ENCODE assay signal across 8 cellular contexts in genomic region chr1:147670319-147671003, GRCh38. TPM values are rescaled to one million over a fixed set of nuclear protein-coding genes. Genes with fewer than 3 reads are reported as not detected.
A peak's percentile ranks its signal among the peaks of the same experiment; 100 is the strongest.
DNase-seq lines count a peak whose midpoint lies in the region; ATAC-seq, FAIRE-seq and TF ChIP-seq lines count a peak whose summit lies in the region.

ACP6 (minus strand) TSS chr1:147670524; CDS start chr1:147670048, 476 bp downstream.

- ATAC-seq in GM21526 (IDR thresholded peaks at IDR 0.05; ENCODE audit: low FRiP score, unreplicated experiment) (peak; percentile 93), mucosa of descending colon (peak; percentile 98)

- H3K9me3 ChIP-seq in mucosa of descending colon = no peaks in the 10 kb centered on the region

- TF ChIP-seq CTCF in D721Med (IDR thresholded peaks at IDR 0.05; ENCODE audit: insufficient read depth, missing control alignments) = no peak
- no peak for TF ChIP-seq CTCF in epithelial cell of proximal tubule (conservative IDR thresholded peaks at IDR 0.05; ENCODE audit: low read depth, low read length)
- no peak for TF ChIP-seq CTCF in mucosa of descending colon (IDR thresholded peaks at IDR 0.05)

- DNase-seq in D721Med (ENCODE audit: insufficient read length, low spot score) = peak; percentile 96
- peak; percentile 91 for DNase-seq in HuH-7 (ENCODE audit: low spot score)
- DNase-seq in OCI-M2 (lab: John Stamatoyannopoulos, UW; ENCODE audit: unreplicated experiment) = peak; percentile 73
- DNase-seq in activated T-cell treated with anti-CD3 and anti-CD28 coated beads for 48 hours (ENCODE audit: low read depth) = peak; percentile 84
- DNase-seq in epithelial cell of proximal tubule (ENCODE audit: low read depth) = peak; percentile 66
- peak; percentile 96 to 97 (median 97) for DNase-seq in mucosa of descending colon
- peak; percentile 63 to 74 for DNase-seq in stimulated activated CD8-positive, alpha-beta memory T cell treated with anti-CD3 and anti-CD28 coated beads, Interleukin-4, amount 100 ng/mL, for 1 hour (ENCODE audit: low read depth in 2 of 2, low spot score in 1 of 2)

- intact Hi-C loops in mucosa of descending colon (cut with DNase I, micrococcal nuclease) = no loop called here

- H3K4me3 ChIP-seq in epithelial cell of proximal tubule (ENCODE audit: low read depth, low read length) (peak within 1 kb of the TSS; percentile 65), mucosa of descending colon (peak within 1 kb of the TSS; percentile 40)

- H3K4me1 ChIP-seq in mucosa of descending colon (ENCODE audit: low read depth) = peaks cover 5% of the 10 kb centered on the region

- no peaks in the 10 kb centered on the region for H3K36me3 ChIP-seq in mucosa of descending colon (ENCODE audit: low read depth)

- no peak for FAIRE-seq in D721Med (lab: Jason Lieb, UNC)

RNA-seq across cellular contexts. Expression of gene ACP6, which starts in this region (rescaled TPM):
- 6.9 and 11.9 TPM in 2 replicates for total RNA-seq in epithelial cell of proximal tubule
- total RNA-seq in mucosa of descending colon = 10 to 100 TPM; 20.8 to 22.6 (median 22.3) TPM

Comparison
In these comparisons a context has a peak if more than half of its experiments do, and no peak if none do; other contexts are left out.
1. Peak in every context shown above with its lines: DNase-seq, ATAC-seq and H3K4me3 ChIP-seq.